ENCODE assay signal across 8 cellular contexts in genomic region chr5:1343931-1344901, GRCh38. TPM values are rescaled to one million over a fixed set of nuclear protein-coding genes. Genes with fewer than 3 reads are reported as not detected.
DNase-seq lines count a peak whose midpoint lies in the region; ATAC-seq and TF ChIP-seq lines count a peak whose summit lies in the region.

No MANE protein-coding gene starts in this region.

- POLR2A ChIA-PET in PC-9 (lab: Charles Lee; ENCODE audit: unreplicated experiment) = interaction anchor here (0.7 kb wide), 1 partner anchor 17 kb away, joined by 3 read pairs; no protein-coding TSS in a partner anchor

- no peak for TF ChIP-seq CTCF in PC-9 (conservative IDR thresholded peaks at IDR 0.05)
- no peak for TF ChIP-seq CTCF in brain microvascular endothelial cell (IDR thresholded peaks at IDR 0.05; ENCODE audit: low read depth, low read length, missing control alignments)
- TF ChIP-seq CTCF in lower lobe of right lung (IDR thresholded peaks at IDR 0.05) = no peak
- no peak for TF ChIP-seq CTCF in thoracic aorta (IDR thresholded peaks at IDR 0.05)

- BruUV-seq in PC-9 (replicated peaks; lab: Mats Ljungman, UMichigan) = TSS peak; percentile 55

- peak overlapping the region; percentile 83 for H2AFZ ChIP-seq in PC-9

- CTCF ChIA-PET in PC-9 (lab: Charles Lee) = interaction anchor here (0.5 to 0.7 kb wide), 3 partner anchors 109 to 451 kb away, joined by 3 to 7 read pairs (median 4); no protein-coding TSS in a partner anchor

- DNase-seq in NCI-H1417 (lab: John Stamatoyannopoulos, UW) (peak in 2 of 3 experiments; percentile 73 to 74), NCI-H1417 treated with DMSO at 0.1 percent for 48 hours (lab: John Stamatoyannopoulos, UW) (no peak), PC-9 (peak in 1 of 2 experiments; percentile 39), brain microvascular endothelial cell (no peak), lower lobe of right lung (no peak), thoracic aorta (ENCODE audit: low spot score) (no peak), NCI-H2029 (lab: John Stamatoyannopoulos, UW) (no peak)

- in situ Hi-C loops in brain microvascular endothelial cell (cut with HindIII; ENCODE audit: low pct_ligation_motif_present, low sequenced_read_pairs) = no loop called here

- peak overlapping the region; percentile 99 for H3K4me2 ChIP-seq in PC-9

- peaks cover 48% of the 10 kb centered on the region for H3K79me2 ChIP-seq in PC-9 (ENCODE audit: low read depth)

- H3K4me1 ChIP-seq in PC-9 (replicated peaks; ENCODE audit: insufficient read depth) = peaks cover 18% of the 10 kb centered on the region
- peaks cover 35% of the 10 kb centered on the region for H3K4me1 ChIP-seq in lower lobe of right lung
- H3K4me1 ChIP-seq in thoracic aorta (ENCODE audit: control insufficient read depth in 1 of 2, low read depth in 2 of 2) = peaks cover 14 to 23% of the 10 kb centered on the region in 2 donors

- ATAC-seq in HG02798 (IDR thresholded peaks at IDR 0.05; ENCODE audit: poor library complexity, unreplicated experiment) (peak; percentile 32), lower lobe of right lung (peak in 1 of 2 donors; percentile 7), thoracic aorta (ENCODE audit: insufficient number of reproducible peaks, low FRiP score, low read depth) (no peak)

- peak overlapping the region; percentile 84 for H3K4me3 ChIP-seq in PC-9
- peak overlapping the region; percentile 84 for H3K4me3 ChIP-seq in brain microvascular endothelial cell (ENCODE audit: low read depth, low read length)
- H3K4me3 ChIP-seq in lower lobe of right lung = peak overlapping the region; percentile 94
- peak overlapping the region; percentile 89 for H3K4me3 ChIP-seq in thoracic aorta

- H3K27ac ChIP-seq in PC-9 (no peak overlapping the region), brain microvascular endothelial cell (peak overlapping the region; percentile 25), lower lobe of right lung (peak overlapping the region; percentile 74), thoracic aorta (no peak overlapping the region)

- intact Hi-C loops in PC-9 (cut with micrococcal nuclease; ENCODE audit: unreplicated experiment) = loop anchor here (2.0 to 10.0 kb wide), 2 partner anchors 139 to 257 kb away; partner anchors contain the start of gene SLC6A19
- intact Hi-C loops in lower lobe of right lung (cut with DNase I) = no loop called here

- H3K9me2 ChIP-seq in PC-9 (ENCODE audit: insufficient read depth) = no peaks in the 10 kb centered on the region

- H4K20me1 ChIP-seq in PC-9 (ENCODE audit: insufficient read depth) = peaks cover 16% of the 10 kb centered on the region

- no peaks in the 10 kb centered on the region for H3K27me3 ChIP-seq in PC-9 (ENCODE audit: insufficient read depth, low read depth)
- H3K27me3 ChIP-seq in brain microvascular endothelial cell (replicated peaks) = no peaks in the 10 kb centered on the region
- no peaks in the 10 kb centered on the region for H3K27me3 ChIP-seq in lower lobe of right lung (ENCODE audit: low read depth)
- no peaks in the 10 kb centered on the region for H3K27me3 ChIP-seq in thoracic aorta (replicated peaks; ENCODE audit: insufficient read depth)

- H3K36me3 ChIP-seq in PC-9 (ENCODE audit: low read depth) (peaks cover 26% of the 10 kb centered on the region), brain microvascular endothelial cell (replicated peaks) (peaks cover 30% of the 10 kb centered on the region), lower lobe of right lung (peaks cover 32% of the 10 kb centered on the region), thoracic aorta (peaks cover 19% of the 10 kb centered on the region)

- H3K9me3 ChIP-seq in PC-9 (ENCODE audit: insufficient read depth, low read depth) (no peaks in the 10 kb centered on the region), lower lobe of right lung (no peaks in the 10 kb centered on the region), thoracic aorta (no peaks in the 10 kb centered on the region)

- H3F3A ChIP-seq in PC-9 (ENCODE audit: insufficient read depth, low read depth) = no peaks in the 10 kb centered on the region

RNA-seq across cellular contexts. Expression of gene CLPTM1L, which starts 0.7 kb away (rescaled TPM):
- total RNA-seq in PC-9 (2021) = 260 and 266 TPM in 2 replicates
- total RNA-seq in lower lobe of right lung = 135 TPM
- total RNA-seq in thoracic aorta = 100 to 1,000 TPM; 117 to 155 TPM

RNA-seq across cellular contexts. Expression of gene TERT, which starts 49.3 kb away (rescaled TPM):
- total RNA-seq in PC-9 (2021) = 0.74 and 2.2 TPM in 2 replicates
- not detected for total RNA-seq in lower lobe of right lung
- total RNA-seq in thoracic aorta = not detected

Comparison
In these comparisons a context has a peak if more than half of its experiments do, and no peak if none do; other contexts are left out.
1. DNase-seq: peak in NCI-H1417 (2 of 3); none in NCI-H1417 treated with DMSO at 0.1 percent for 48 hours (single experiment), brain microvascular endothelial cell (single experiment), lower lobe of right lung (single experiment), thoracic aorta (single experiment) and NCI-H2029 (single experiment).
2. H3K27ac ChIP-seq: peak in brain microvascular endothelial cell (single experiment) and lower lobe of right lung (single experiment); none in PC-9 (single experiment) and thoracic aorta (0 of 2).
3. Peak in every context shown above with its lines, with median percentiles within 50 percentile points of each other: H3K4me3 ChIP-seq.